38 cellular contexts compared by ENCODE assay signal in the genomic region with DNA sequence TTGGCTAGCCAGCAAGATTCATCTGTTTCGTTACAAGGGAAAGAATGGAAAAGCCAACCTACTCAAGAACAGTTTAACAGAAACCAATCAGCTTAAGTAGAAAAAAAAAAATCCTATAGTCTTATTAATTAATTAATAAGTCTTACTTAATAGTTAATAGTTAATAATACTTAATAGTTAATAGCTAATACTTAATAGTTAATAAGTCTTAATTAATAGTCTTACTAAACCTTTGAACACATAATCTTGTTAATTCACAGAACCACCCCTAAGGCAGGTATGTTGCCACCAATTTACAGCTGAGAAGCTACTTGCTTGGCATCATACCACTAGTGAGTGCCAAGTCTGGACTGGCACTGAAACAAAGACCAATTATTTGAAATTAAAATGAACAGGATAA. TPM values are rescaled to one million over a fixed set of nuclear protein-coding genes. Genes with fewer than 3 reads are reported as not detected.
"Had no signal": no experiment of that assay in that cellular context is flagged by ENCODE, and none has a peak within 500 bp of the region (broad histone marks: within the 10 kb centered on the region; RNA-seq: fewer than 3 reads in every experiment).

No MANE protein-coding gene starts in this region.

- H2AFZ ChIP-seq: hepatocyte had no signal

- H3K79me2 ChIP-seq: hepatocyte had no signal

- H3K36me3 Mint-ChIP-seq: activated CD4-positive, alpha-beta memory T cell treated with anti-CD3 and anti-CD28 coated beads for 36 hours; activated CD8-positive, alpha-beta memory T cell treated with anti-CD3 and anti-CD28 coated beads, Interleukin-2, amount 10 ng/mL, durations not matched to agents 7 days and 5 days; activated naive CD8-positive, alpha-beta T cell had no signal

- H3K4me1 ChIP-seq: body of pancreas, gastroesophageal sphincter, heart right ventricle had no signal

- H3K4me3 ChIP-seq: body of pancreas, esophagus squamous epithelium, gastroesophageal sphincter, heart right ventricle, hepatocyte had no signal

- H3K4me2 ChIP-seq: hepatocyte had no signal

- H3K27ac Mint-ChIP-seq: activated CD4-positive, alpha-beta memory T cell treated with anti-CD3 and anti-CD28 coated beads for 36 hours; activated CD8-positive, alpha-beta memory T cell treated with anti-CD3 and anti-CD28 coated beads, Interleukin-2, amount 10 ng/mL, durations not matched to agents 7 days and 5 days; activated CD8-positive, alpha-beta T cell treated with anti-CD3 and anti-CD28 coated beads, Interleukin-2, amount 10 ng/mL, durations not matched to agents 7 days and 5 days; activated naive CD8-positive, alpha-beta T cell; activated T-cell treated with anti-CD3 and anti-CD28 coated beads, Interleukin-2, amount 50 U/mL, for 72 hours; T-helper 2 cell treated with Interferon-gamma antibody and Interleukin-4, amounts not matched to agents 5 μg/mL and 100 μg/mL, for 36 hours had no signal

- ATAC-seq: activated CD4-positive, CD25-positive, alpha-beta regulatory T cell treated with anti-CD3 and anti-CD28 coated beads, Interleukin-2, amount 50 U/mL, for 24 hours; activated CD8-positive, alpha-beta memory T cell treated with anti-CD3 and anti-CD28 coated beads, Interleukin-2, amount 10 ng/mL, durations not matched to agents 7 days and 5 days; activated CD8-positive, alpha-beta T cell treated with anti-CD3 and anti-CD28 coated beads, Interleukin-2, amount 10 ng/mL, durations not matched to agents 7 days and 5 days; activated T-cell treated with anti-CD3 and anti-CD28 coated beads, Interleukin-2, amount 50 U/mL, for 72 hours; body of pancreas; effector memory CD8-positive, alpha-beta T cell; gastroesophageal sphincter; heart right ventricle; T-helper 17 cell had no signal

- H3K27me3 ChIP-seq: body of pancreas, gastroesophageal sphincter, hepatocyte had no signal

- DNase-seq: activated B cell treated with CpG ODN at 0.5 μM for 24 hours; activated CD4-positive, alpha-beta memory T cell treated with anti-CD3 and anti-CD28 coated beads for 36 hours; activated CD4-positive, alpha-beta T cell treated with anti-CD3 and anti-CD28 coated beads for 48 hours; activated CD8-positive, alpha-beta memory T cell treated with anti-CD3 and anti-CD28 coated beads, Interleukin-2, amount 10 ng/mL, durations not matched to agents 7 days and 5 days; activated CD8-positive, alpha-beta memory T cell treated with anti-CD3 and anti-CD28 coated beads, Interleukin-2, amount 50 U/mL, for 4 hours; activated CD8-positive, alpha-beta T cell treated with anti-CD3 and anti-CD28 coated beads, Interleukin-2, amount 10 ng/mL, durations not matched to agents 7 days and 5 days; activated gamma-delta T cell; activated naive CD4-positive, alpha-beta T cell treated with anti-CD3 and anti-CD28 coated beads, Interleukin-2, amount 50 U/mL, for 16 hours; activated naive CD4-positive, alpha-beta T cell treated with Interleukin-2 at 50 U/mL for 16 hours; activated T-cell treated with anti-CD3 and anti-CD28 coated beads, Interleukin-2, amount 50 U/mL, for 1 hour; activated T-cell treated with anti-CD3 and anti-CD28 coated beads, Interleukin-2, amount 50 U/mL, for 72 hours; amniotic stem cell; anterior cingulate cortex; body of pancreas; caudate nucleus; cortex of kidney; dermis blood vessel endothelial cell; effector CD4-positive, alpha-beta T cell; effector memory CD8-positive, alpha-beta T cell; esophagus squamous epithelium; foreskin melanocyte; heart right ventricle; T-helper 17 cell; T1000; WERI-Rb-1 had no signal

- H3K9me3 ChIP-seq: body of pancreas, esophagus squamous epithelium, gastroesophageal sphincter, heart right ventricle had no signal

- H3K4me3 Mint-ChIP-seq: activated B cell treated with CpG ODN at 0.5 μM for 24 hours; activated CD4-positive, alpha-beta memory T cell treated with anti-CD3 and anti-CD28 coated beads for 36 hours; activated CD8-positive, alpha-beta memory T cell treated with anti-CD3 and anti-CD28 coated beads, Interleukin-2, amount 10 ng/mL, durations not matched to agents 7 days and 5 days; activated CD8-positive, alpha-beta T cell treated with anti-CD3 and anti-CD28 coated beads, Interleukin-2, amount 10 ng/mL, durations not matched to agents 7 days and 5 days; activated naive CD8-positive, alpha-beta T cell; activated T-cell treated with anti-CD3 and anti-CD28 coated beads, Interleukin-2, amount 50 U/mL, for 72 hours; effector memory CD8-positive, alpha-beta T cell; T-helper 17 cell; T-helper 2 cell treated with Interferon-gamma antibody and Interleukin-4, amounts not matched to agents 5 μg/mL and 100 μg/mL, for 36 hours had no signal

- H3K27me3 Mint-ChIP-seq: activated B cell treated with CpG ODN at 0.5 μM for 24 hours; activated naive CD8-positive, alpha-beta T cell; effector memory CD8-positive, alpha-beta T cell had no signal

- H3K27ac ChIP-seq: body of pancreas, epithelial cell of prostate, esophagus squamous epithelium, gastroesophageal sphincter, heart right ventricle, hepatocyte, WERI-Rb-1 had no signal

- H3K36me3 ChIP-seq: esophagus squamous epithelium, gastroesophageal sphincter, heart right ventricle, WERI-Rb-1 had no signal

- FAIRE-seq: colon had no signal

- H3K9me3 Mint-ChIP-seq: activated B cell treated with CpG ODN at 0.5 μM for 24 hours; activated T-cell treated with anti-CD3 and anti-CD28 coated beads, Interleukin-2, amount 50 U/mL, for 72 hours; effector memory CD8-positive, alpha-beta T cell; T-helper 2 cell treated with Interferon-gamma antibody and Interleukin-4, amounts not matched to agents 5 μg/mL and 100 μg/mL, for 36 hours had no signal

RNA-seq across cellular contexts. Expression of gene MFAP5, which starts 19.9 kb away (rescaled TPM):
- total RNA-seq: activated CD4-positive, alpha-beta memory T cell treated with anti-CD3 and anti-CD28 coated beads for 36 hours; activated CD8-positive, alpha-beta memory T cell treated with anti-CD3 and anti-CD28 coated beads for 36 hours; activated CD8-positive, alpha-beta memory T cell treated with anti-CD3 and anti-CD28 coated beads, Interleukin-2, amount 10 ng/mL, durations not matched to agents 7 days and 5 days; activated CD8-positive, alpha-beta T cell treated with anti-CD3 and anti-CD28 coated beads, Interleukin-2, amount 10 ng/mL, durations not matched to agents 7 days and 5 days; activated T-cell treated with anti-CD3 and anti-CD28 coated beads, Interleukin-2, amount 50 U/mL, for 72 hours; glomerular endothelial cell; T-helper 17 cell had no signal

RNA-seq across cellular contexts. Expression of gene AICDA, which starts 30.1 kb away (rescaled TPM):
- total RNA-seq: activated CD4-positive, alpha-beta memory T cell treated with anti-CD3 and anti-CD28 coated beads for 36 hours; activated CD8-positive, alpha-beta memory T cell treated with anti-CD3 and anti-CD28 coated beads for 36 hours; activated CD8-positive, alpha-beta memory T cell treated with anti-CD3 and anti-CD28 coated beads, Interleukin-2, amount 10 ng/mL, durations not matched to agents 7 days and 5 days; activated CD8-positive, alpha-beta T cell treated with anti-CD3 and anti-CD28 coated beads, Interleukin-2, amount 10 ng/mL, durations not matched to agents 7 days and 5 days; activated T-cell treated with anti-CD3 and anti-CD28 coated beads, Interleukin-2, amount 50 U/mL, for 72 hours; body of pancreas; chondrocyte; dermis blood vessel endothelial cell; esophagus squamous epithelium; fibroblast of lung; fibroblast of villous mesenchyme; gastroesophageal sphincter; glomerular endothelial cell; heart right ventricle; T-helper 17 cell had no signal
- polyA plus RNA-seq: esophagus, fibroblast of lung, hepatocyte had no signal
